1 cellular context compared by ENCODE assay signal in genomic region chr10:112958275-112958995, GRCh38.
A peak's percentile ranks its signal among the peaks of the same experiment; 100 is the strongest.
TF ChIP-seq lines count a peak whose summit lies in the region.

No MANE protein-coding gene starts in this region.

TF ChIP-seq in HEK293, 187 proteins besides CTCF, POLR2A, EP300 and RAD21 (continued from another document and continues in another):
- no peak for TF ChIP-seq ZNF398 (tag by site-specific recombination; IDR thresholded peaks at IDR 0.05)
- no peak for TF ChIP-seq ZSCAN16 (tag by site-specific recombination; IDR thresholded peaks at IDR 0.05)
- TF ChIP-seq, protein P1, sequence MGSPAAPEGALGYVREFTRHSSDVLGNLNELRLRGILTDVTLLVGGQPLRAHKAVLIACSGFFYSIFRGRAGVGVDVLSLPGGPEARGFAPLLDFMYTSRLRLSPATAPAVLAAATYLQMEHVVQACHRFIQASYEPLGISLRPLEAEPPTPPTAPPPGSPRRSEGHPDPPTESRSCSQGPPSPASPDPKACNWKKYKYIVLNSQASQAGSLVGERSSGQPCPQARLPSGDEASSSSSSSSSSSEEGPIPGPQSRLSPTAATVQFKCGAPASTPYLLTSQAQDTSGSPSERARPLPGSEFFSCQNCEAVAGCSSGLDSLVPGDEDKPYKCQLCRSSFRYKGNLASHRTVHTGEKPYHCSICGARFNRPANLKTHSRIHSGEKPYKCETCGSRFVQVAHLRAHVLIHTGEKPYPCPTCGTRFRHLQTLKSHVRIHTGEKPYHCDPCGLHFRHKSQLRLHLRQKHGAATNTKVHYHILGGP (tag by site-specific recombination; IDR thresholded peaks at IDR 0.05) = peak; percentile 27; the same call in 1 of the 2 replicates
- TF ChIP-seq GLI2 (tag by site-specific recombination; IDR thresholded peaks at IDR 0.05; ENCODE audit: borderline replicate concordance, low read depth) = peak; percentile 83
- TF ChIP-seq TCF7L2 (IDR thresholded peaks at IDR 0.05; ENCODE audit: borderline replicate concordance, low read depth, low read length) = no peak
- peak; percentile 43; the same call in 1 of the 2 replicates for TF ChIP-seq ZNF501 (tag by site-specific recombination; IDR thresholded peaks at IDR 0.05)
- TF ChIP-seq ZNF76 (tag by site-specific recombination; IDR thresholded peaks at IDR 0.05; ENCODE audit: borderline replicate concordance, low read depth) = no peak
- TF ChIP-seq ZNF302 (tag by site-specific recombination; IDR thresholded peaks at IDR 0.05; ENCODE audit: low read depth) = no peak
- TF ChIP-seq ZNF664 (tag by site-specific recombination; IDR thresholded peaks at IDR 0.05) = peak; percentile 18; the same call in 1 of the 2 replicates
- peak; percentile 97 for TF ChIP-seq PRDM4 (tag by site-specific recombination; IDR thresholded peaks at IDR 0.05)
- TF ChIP-seq ZBTB8A (tag by site-specific recombination; IDR thresholded peaks at IDR 0.05) = no peak; the same call in 1 of the 2 replicates
- no peak for TF ChIP-seq ZBTB7A (tag by site-specific recombination; IDR thresholded peaks at IDR 0.05; ENCODE audit: low read depth)
- no peak for TF ChIP-seq ZNF529 (tag by site-specific recombination; IDR thresholded peaks at IDR 0.05; ENCODE audit: insufficient replicate concordance)
- TF ChIP-seq ZNF677 (tag by site-specific recombination; IDR thresholded peaks at IDR 0.05) = no peak
- peak; percentile 50; the same call in 1 of the 2 replicates for TF ChIP-seq KLF1 (tag by site-specific recombination; IDR thresholded peaks at IDR 0.05)
- TF ChIP-seq, protein P2, sequence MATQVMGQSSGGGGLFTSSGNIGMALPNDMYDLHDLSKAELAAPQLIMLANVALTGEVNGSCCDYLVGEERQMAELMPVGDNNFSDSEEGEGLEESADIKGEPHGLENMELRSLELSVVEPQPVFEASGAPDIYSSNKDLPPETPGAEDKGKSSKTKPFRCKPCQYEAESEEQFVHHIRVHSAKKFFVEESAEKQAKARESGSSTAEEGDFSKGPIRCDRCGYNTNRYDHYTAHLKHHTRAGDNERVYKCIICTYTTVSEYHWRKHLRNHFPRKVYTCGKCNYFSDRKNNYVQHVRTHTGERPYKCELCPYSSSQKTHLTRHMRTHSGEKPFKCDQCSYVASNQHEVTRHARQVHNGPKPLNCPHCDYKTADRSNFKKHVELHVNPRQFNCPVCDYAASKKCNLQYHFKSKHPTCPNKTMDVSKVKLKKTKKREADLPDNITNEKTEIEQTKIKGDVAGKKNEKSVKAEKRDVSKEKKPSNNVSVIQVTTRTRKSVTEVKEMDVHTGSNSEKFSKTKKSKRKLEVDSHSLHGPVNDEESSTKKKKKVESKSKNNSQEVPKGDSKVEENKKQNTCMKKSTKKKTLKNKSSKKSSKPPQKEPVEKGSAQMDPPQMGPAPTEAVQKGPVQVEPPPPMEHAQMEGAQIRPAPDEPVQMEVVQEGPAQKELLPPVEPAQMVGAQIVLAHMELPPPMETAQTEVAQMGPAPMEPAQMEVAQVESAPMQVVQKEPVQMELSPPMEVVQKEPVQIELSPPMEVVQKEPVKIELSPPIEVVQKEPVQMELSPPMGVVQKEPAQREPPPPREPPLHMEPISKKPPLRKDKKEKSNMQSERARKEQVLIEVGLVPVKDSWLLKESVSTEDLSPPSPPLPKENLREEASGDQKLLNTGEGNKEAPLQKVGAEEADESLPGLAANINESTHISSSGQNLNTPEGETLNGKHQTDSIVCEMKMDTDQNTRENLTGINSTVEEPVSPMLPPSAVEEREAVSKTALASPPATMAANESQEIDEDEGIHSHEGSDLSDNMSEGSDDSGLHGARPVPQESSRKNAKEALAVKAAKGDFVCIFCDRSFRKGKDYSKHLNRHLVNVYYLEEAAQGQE (tag by site-specific recombination; IDR thresholded peaks at IDR 0.05) = no peak
- TF ChIP-seq ZNF560 (tag by site-specific recombination; IDR thresholded peaks at IDR 0.05; ENCODE audit: borderline replicate concordance) = no peak
- TF ChIP-seq PRDM1 (tag by site-specific recombination; IDR thresholded peaks at IDR 0.05) = no peak
- TF ChIP-seq, protein P3, sequence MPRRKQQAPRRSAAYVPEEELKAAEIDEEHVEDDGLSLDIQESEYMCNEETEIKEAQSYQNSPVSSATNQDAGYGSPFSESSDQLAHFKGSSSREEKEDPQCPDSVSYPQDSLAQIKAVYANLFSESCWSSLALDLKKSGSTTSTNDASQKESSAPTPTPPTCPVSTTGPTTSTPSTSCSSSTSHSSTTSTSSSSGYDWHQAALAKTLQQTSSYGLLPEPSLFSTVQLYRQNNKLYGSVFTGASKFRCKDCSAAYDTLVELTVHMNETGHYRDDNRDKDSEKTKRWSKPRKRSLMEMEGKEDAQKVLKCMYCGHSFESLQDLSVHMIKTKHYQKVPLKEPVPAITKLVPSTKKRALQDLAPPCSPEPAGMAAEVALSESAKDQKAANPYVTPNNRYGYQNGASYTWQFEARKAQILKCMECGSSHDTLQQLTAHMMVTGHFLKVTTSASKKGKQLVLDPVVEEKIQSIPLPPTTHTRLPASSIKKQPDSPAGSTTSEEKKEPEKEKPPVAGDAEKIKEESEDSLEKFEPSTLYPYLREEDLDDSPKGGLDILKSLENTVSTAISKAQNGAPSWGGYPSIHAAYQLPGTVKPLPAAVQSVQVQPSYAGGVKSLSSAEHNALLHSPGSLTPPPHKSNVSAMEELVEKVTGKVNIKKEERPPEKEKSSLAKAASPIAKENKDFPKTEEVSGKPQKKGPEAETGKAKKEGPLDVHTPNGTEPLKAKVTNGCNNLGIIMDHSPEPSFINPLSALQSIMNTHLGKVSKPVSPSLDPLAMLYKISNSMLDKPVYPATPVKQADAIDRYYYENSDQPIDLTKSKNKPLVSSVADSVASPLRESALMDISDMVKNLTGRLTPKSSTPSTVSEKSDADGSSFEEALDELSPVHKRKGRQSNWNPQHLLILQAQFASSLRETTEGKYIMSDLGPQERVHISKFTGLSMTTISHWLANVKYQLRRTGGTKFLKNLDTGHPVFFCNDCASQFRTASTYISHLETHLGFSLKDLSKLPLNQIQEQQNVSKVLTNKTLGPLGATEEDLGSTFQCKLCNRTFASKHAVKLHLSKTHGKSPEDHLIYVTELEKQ (tag by site-specific recombination; IDR thresholded peaks at IDR 0.05; ENCODE audit: borderline replicate concordance) = peak; percentile 75
- TF ChIP-seq MYNN (tag by site-specific recombination; IDR thresholded peaks at IDR 0.05; ENCODE audit: borderline replicate concordance) = no peak
- no peak for TF ChIP-seq ZNF747 (tag by site-specific recombination; IDR thresholded peaks at IDR 0.05)
- TF ChIP-seq, protein P4, sequence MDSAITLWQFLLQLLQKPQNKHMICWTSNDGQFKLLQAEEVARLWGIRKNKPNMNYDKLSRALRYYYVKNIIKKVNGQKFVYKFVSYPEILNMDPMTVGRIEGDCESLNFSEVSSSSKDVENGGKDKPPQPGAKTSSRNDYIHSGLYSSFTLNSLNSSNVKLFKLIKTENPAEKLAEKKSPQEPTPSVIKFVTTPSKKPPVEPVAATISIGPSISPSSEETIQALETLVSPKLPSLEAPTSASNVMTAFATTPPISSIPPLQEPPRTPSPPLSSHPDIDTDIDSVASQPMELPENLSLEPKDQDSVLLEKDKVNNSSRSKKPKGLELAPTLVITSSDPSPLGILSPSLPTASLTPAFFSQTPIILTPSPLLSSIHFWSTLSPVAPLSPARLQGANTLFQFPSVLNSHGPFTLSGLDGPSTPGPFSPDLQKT (IDR thresholded peaks at IDR 0.05; ENCODE audit: borderline replicate concordance, low read depth, low read length) = no peak
- TF ChIP-seq ZNF488 (tag by site-specific recombination; IDR thresholded peaks at IDR 0.05) = no peak
- TF ChIP-seq ZNF785 (tag by site-specific recombination; IDR thresholded peaks at IDR 0.05) = no peak
- no peak for TF ChIP-seq ZNF670 (tag by site-specific recombination; IDR thresholded peaks at IDR 0.05; ENCODE audit: low read depth)
- no peak for TF ChIP-seq ZNF544 (tag by site-specific recombination; IDR thresholded peaks at IDR 0.05)
- no peak for TF ChIP-seq ZNF114 (tag by site-specific recombination; IDR thresholded peaks at IDR 0.05)
- no peak for TF ChIP-seq ZNF169 (tag by site-specific recombination; IDR thresholded peaks at IDR 0.05)
- TF ChIP-seq ZNF214 (tag by site-specific recombination; IDR thresholded peaks at IDR 0.05; ENCODE audit: borderline replicate concordance) = no peak
- TF ChIP-seq SALL2 (tag by site-specific recombination; IDR thresholded peaks at IDR 0.05; ENCODE audit: borderline replicate concordance) = no peak
- TF ChIP-seq ZNF768 (tag by site-specific recombination; IDR thresholded peaks at IDR 0.05) = no peak
- 0 out of 2 replicates have a peak, but pooled peaks have one; percentile 18 for TF ChIP-seq SP3 (tag by site-specific recombination; IDR thresholded peaks at IDR 0.05)
- TF ChIP-seq ZNF2 (tag by site-specific recombination; IDR thresholded peaks at IDR 0.05) = peak; percentile 73
- TF ChIP-seq ZNF311 (tag by site-specific recombination; IDR thresholded peaks at IDR 0.05; ENCODE audit: borderline replicate concordance) = no peak
- TF ChIP-seq, protein P5, sequence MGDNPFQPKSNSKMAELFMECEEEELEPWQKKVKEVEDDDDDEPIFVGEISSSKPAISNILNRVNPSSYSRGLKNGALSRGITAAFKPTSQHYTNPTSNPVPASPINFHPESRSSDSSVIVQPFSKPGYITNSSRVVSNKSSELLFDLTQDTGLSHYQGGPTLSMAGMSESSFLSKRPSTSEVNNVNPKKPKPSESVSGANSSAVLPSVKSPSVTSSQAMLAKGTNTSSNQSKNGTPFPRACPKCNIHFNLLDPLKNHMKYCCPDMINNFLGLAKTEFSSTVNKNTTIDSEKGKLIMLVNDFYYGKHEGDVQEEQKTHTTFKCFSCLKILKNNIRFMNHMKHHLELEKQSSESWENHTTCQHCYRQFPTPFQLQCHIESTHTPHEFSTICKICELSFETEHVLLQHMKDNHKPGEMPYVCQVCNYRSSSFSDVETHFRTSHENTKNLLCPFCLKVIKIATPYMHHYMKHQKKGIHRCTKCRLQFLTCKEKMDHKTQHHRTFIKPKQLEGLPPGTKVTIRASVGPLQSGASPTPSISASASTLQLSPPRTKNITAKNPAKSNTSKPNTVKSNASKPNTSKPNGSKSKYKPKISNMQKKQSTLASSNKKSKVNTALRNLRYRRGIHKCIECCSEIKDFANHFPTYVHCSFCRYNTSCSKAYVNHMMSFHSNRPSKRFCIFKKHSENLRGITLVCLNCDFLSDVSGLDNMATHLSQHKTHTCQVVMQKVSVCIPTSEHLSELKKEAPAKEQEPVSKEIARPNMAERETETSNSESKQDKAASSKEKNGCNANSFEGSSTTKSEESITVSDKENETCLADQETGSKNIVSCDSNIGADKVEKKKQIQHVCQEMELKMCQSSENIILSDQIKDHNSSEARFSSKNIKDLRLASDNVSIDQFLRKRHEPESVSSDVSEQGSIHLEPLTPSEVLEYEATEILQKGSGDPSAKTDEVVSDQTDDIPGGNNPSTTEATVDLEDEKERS (tag by site-specific recombination; IDR thresholded peaks at IDR 0.05) = no peak
- TF ChIP-seq KLF7 (tag by site-specific recombination; IDR thresholded peaks at IDR 0.05; ENCODE audit: borderline replicate concordance) = 0 out of 2 replicates have a peak, but pooled peaks have one; percentile 31
- no peak for TF ChIP-seq ZNF223 (tag by site-specific recombination; IDR thresholded peaks at IDR 0.05)
- TF ChIP-seq ZNF391 (tag by site-specific recombination; IDR thresholded peaks at IDR 0.05; ENCODE audit: borderline replicate concordance, low read depth) = peak; percentile 87
- TF ChIP-seq, protein P6, sequence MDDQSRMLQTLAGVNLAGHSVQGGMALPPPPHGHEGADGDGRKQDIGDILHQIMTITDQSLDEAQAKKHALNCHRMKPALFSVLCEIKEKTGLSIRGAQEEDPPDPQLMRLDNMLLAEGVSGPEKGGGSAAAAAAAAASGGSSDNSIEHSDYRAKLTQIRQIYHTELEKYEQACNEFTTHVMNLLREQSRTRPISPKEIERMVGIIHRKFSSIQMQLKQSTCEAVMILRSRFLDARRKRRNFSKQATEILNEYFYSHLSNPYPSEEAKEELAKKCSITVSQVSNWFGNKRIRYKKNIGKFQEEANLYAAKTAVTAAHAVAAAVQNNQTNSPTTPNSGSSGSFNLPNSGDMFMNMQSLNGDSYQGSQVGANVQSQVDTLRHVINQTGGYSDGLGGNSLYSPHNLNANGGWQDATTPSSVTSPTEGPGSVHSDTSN (CRISPR knock-in tag; IDR thresholded peaks at IDR 0.05) = no peak
- no peak for TF ChIP-seq ZNF404 (tag by site-specific recombination; IDR thresholded peaks at IDR 0.05)
- TF ChIP-seq ZNF610 (tag by site-specific recombination; IDR thresholded peaks at IDR 0.05; ENCODE audit: borderline replicate concordance) = no peak
